In the genomic region with DNA sequence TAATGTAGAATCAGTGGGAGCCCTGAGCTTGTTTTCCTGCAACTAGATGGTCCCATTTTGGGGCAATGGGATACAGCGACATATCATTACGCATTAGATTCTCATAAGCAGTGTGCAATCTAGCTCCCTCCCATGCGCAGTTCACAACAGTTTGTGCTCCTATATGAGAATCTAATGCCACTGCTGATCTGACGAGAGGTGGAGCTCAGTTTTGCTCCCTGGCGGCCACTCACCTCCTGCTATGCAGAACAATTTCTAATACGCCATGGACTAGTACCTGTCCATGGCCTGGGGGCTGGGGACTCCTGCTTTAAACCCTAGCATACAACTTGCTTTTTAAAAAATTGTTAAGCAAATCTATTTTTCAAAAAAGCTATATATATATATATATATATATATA, we compare ENCODE assay signal across 19 cellular contexts. TPM values are rescaled to one million over a fixed set of nuclear protein-coding genes. Genes with fewer than 3 reads are reported as not detected.
A peak's percentile ranks its signal among the peaks of the same experiment; 100 is the strongest.
DNase-seq lines count a peak whose midpoint lies in the region; ATAC-seq and TF ChIP-seq lines count a peak whose summit lies in the region.
"Had no signal": no experiment of that assay in that cellular context is flagged by ENCODE, and none has a peak within 500 bp of the region (broad histone marks: within the 10 kb centered on the region; RNA-seq: fewer than 3 reads in every experiment).

No MANE protein-coding gene starts in this region.

- TF ChIP-seq CTCF in gastrocnemius medialis (IDR thresholded peaks at IDR 0.05 in 4 of 5, conservative IDR thresholded peaks at IDR 0.05 in 1 of 5), result no peak

- H3K36me3 ChIP-seq in gastrocnemius medialis, result no peaks in the 10 kb centered on the region
- H3K36me3 ChIP-seq: BE2C had no signal

- TF ChIP-seq POLR2A in gastrocnemius medialis (IDR thresholded peaks at IDR 0.05), result no peak

- H3K9me3 ChIP-seq in right cardiac atrium (ENCODE audit: control insufficient read depth, low read length) (no peaks in the 10 kb centered on the region), gastrocnemius medialis (no peaks in the 10 kb centered on the region)
- H3K9me3 ChIP-seq: BE2C had no signal

- H3K4me3 ChIP-seq in right cardiac atrium (ENCODE audit: low read length) (no peak overlapping the region), gastrocnemius medialis (peak overlapping the region in 1 of 4 donors; percentile 1)

- no peaks in the 10 kb centered on the region for H3K27me3 ChIP-seq in right cardiac atrium (ENCODE audit: control insufficient read depth, insufficient read depth)
- H3K27me3 ChIP-seq in gastrocnemius medialis, result no peaks in the 10 kb centered on the region
- H3K27me3 ChIP-seq: BE2C had no signal

- DNase-seq in right cardiac atrium (no peak), left cardiac atrium (no peak), dermis blood vessel endothelial cell (peak; percentile 60), gastrocnemius medialis (peak in 1 of 2 donors; percentile 30), NCI-H146 treated with DMSO at 0.1 percent for 48 hours (lab: John Stamatoyannopoulos, UW; ENCODE audit: unreplicated experiment) (no peak), NOMO-1 treated with DMSO at 0.1 percent for 48 hours (lab: John Stamatoyannopoulos, UW; ENCODE audit: unreplicated experiment) (no peak)
- DNase-seq: ACHN; BE2C; C1 segment of cervical spinal cord; CD8-positive, alpha-beta memory T cell; COR-L47; DMS 273 treated with DMSO at 0.1 percent for 48 hours; DMS53; DND-41; EL; HCEC 1CT had no signal

- H3K27ac ChIP-seq in right cardiac atrium (ENCODE audit: low read length), result peak overlapping the region; percentile 68
- H3K27ac ChIP-seq in gastrocnemius medialis, result peak overlapping the region; percentile 64 to 84 (median 71)
- H3K27ac ChIP-seq: HL-60 had no signal

- ATAC-seq in right cardiac atrium (no peak), left cardiac atrium (no peak), gastrocnemius medialis (peak in 1 of 2 donors; percentile 22), HG02840 (IDR thresholded peaks at IDR 0.05; ENCODE audit: low FRiP score, unreplicated experiment) (no peak)
- ATAC-seq: GM12878 had no signal

- in situ Hi-C loops in gastrocnemius medialis (cut with MboI; ENCODE audit: low sequenced_read_pairs in 4 of 4), result loop anchor here in 2 of 4 donors (25.0 kb wide), 2 partner anchors 317 to 1092 kb away; partner anchors contain the start of gene ZXDB (in 1 of the 2)

- H3K4me1 ChIP-seq in right cardiac atrium (ENCODE audit: control insufficient read depth, insufficient read depth, low read length), result no peaks in the 10 kb centered on the region
- H3K4me1 ChIP-seq in gastrocnemius medialis, result peaks cover 34 to 72% of the 10 kb centered on the region in 2 donors
- H3K4me1 ChIP-seq: BE2C had no signal

- intact Hi-C loops in right cardiac atrium (cut with DNase I), result no loop called here
- intact Hi-C loops in left cardiac atrium (cut with DNase I), result no loop called here
- intact Hi-C loops in gastrocnemius medialis (cut with DNase I; ENCODE audit: low total_unique reads), result no loop called here

- WGBS in right cardiac atrium, result 92% methylated on average over 6 of the region's 6 CpGs

RNA-seq across cellular contexts. Expression of gene ZXDA, which starts 5.8 kb away (rescaled TPM):
- total RNA-seq in right cardiac atrium, result 1 to 10 TPM; 3.8 to 4.7 (median 4.6) TPM
- 1.0 TPM for polyA plus RNA-seq in right cardiac atrium
- 1 to 10 TPM; 3.4 to 3.6 TPM for total RNA-seq in left cardiac atrium
- 17.1 and 25.9 TPM in 2 replicates for total RNA-seq in dermis blood vessel endothelial cell
- 1 to 10 TPM; 1.8 to 4.8 (median 2.2) TPM for total RNA-seq in gastrocnemius medialis
